In genomic region chr18:26039203-26039602, GRCh38 we compare ENCODE assay signal across 19 cellular contexts. TPM values are rescaled to one million over a fixed set of nuclear protein-coding genes. Genes with fewer than 3 reads are reported as not detected.
A peak's percentile ranks its signal among the peaks of the same experiment; 100 is the strongest.
DNase-seq lines count a peak whose midpoint lies in the region; ATAC-seq, FAIRE-seq and TF ChIP-seq lines count a peak whose summit lies in the region.
"Had no signal": no experiment of that assay in that cellular context is flagged by ENCODE, and none has a peak within 500 bp of the region (broad histone marks: within the 10 kb centered on the region; RNA-seq: fewer than 3 reads in every experiment).

No MANE protein-coding gene starts in this region.

- H3K4me3 ChIP-seq in SK-N-SH (ENCODE audit: low read depth in 2 of 2, low read length in 1 of 2): no peak overlapping the region
- H3K4me3 ChIP-seq in GM23338: no peak overlapping the region
- H3K4me3 ChIP-seq in effector memory CD4-positive, alpha-beta T cell (ENCODE audit: insufficient read depth, low read depth, low read length, poor library complexity, severe bottlenecking): no peak overlapping the region
- H3K4me3 ChIP-seq: BLaER1 had no signal

- WGBS in SK-N-SH (ENCODE audit: low lambda C conversion rate): 100% methylated on average over 1 of the region's 1 CpG

- H3K9me3 ChIP-seq in SK-N-SH: no peaks in the 10 kb centered on the region
- H3K9me3 ChIP-seq in effector memory CD4-positive, alpha-beta T cell (ENCODE audit: control insufficient read depth, low read length): no peaks in the 10 kb centered on the region
- H3K9me3 ChIP-seq: BLaER1, Caco-2 had no signal

- H3K27me3 ChIP-seq in SK-N-SH (ENCODE audit: insufficient read depth): no peaks in the 10 kb centered on the region
- no peaks in the 10 kb centered on the region for H3K27me3 ChIP-seq in GM23338 (ENCODE audit: insufficient read depth)
- no peaks in the 10 kb centered on the region for H3K27me3 ChIP-seq in effector memory CD4-positive, alpha-beta T cell (replicated peaks; ENCODE audit: control insufficient read depth, insufficient read depth, low read length, poor library complexity, severe bottlenecking)
- H3K27me3 ChIP-seq: BLaER1 had no signal

- H3K9me2 ChIP-seq in SK-N-SH: no peaks in the 10 kb centered on the region
- H3K9me2 ChIP-seq in GM23338 (ENCODE audit: insufficient read depth): no peaks in the 10 kb centered on the region

- no peak for TF ChIP-seq EP300 in SK-N-SH (IDR thresholded peaks at IDR 0.05; ENCODE audit: borderline replicate concordance in 1 of 2, low read depth in 1 of 2, low read length in 1 of 2)

- H3K4me1 Mint-ChIP-seq in GM23338: peaks cover 34% of the 10 kb centered on the region

- FAIRE-seq in colon (lab: Jason Lieb, UNC): peak; percentile 10
- FAIRE-seq: GM12892, H1 had no signal

- H3K4me3 Mint-ChIP-seq in GM23338: no peak overlapping the region
- H3K4me3 Mint-ChIP-seq: B cell; CD4-positive, CD25-positive, alpha-beta regulatory T cell; CD8-positive, alpha-beta T cell had no signal

- H3K27ac ChIP-seq in SK-N-SH (ENCODE audit: low read depth in 2 of 2, low read length in 1 of 2): no peak overlapping the region
- no peak overlapping the region for H3K27ac ChIP-seq in GM23338 (ENCODE audit: low read depth)
- H3K27ac ChIP-seq in effector memory CD4-positive, alpha-beta T cell (ENCODE audit: insufficient read depth, low read length, poor library complexity, severe bottlenecking): no peak overlapping the region
- H3K27ac ChIP-seq: 22Rv1, BLaER1, C4-2B had no signal

- no peak for ATAC-seq in SK-N-SH treated with all-trans-retinoic acid at 6 μM for 48 hours
- no peak; the same call in 2 of the 3 replicates for ATAC-seq in GM23338
- ATAC-seq in HG02884 (IDR thresholded peaks at IDR 0.05; ENCODE audit: unreplicated experiment): no peak
- ATAC-seq: CD8-positive, alpha-beta T cell had no signal

- H3K9me3 Mint-ChIP-seq in GM23338: no peaks in the 10 kb centered on the region
- H3K9me3 Mint-ChIP-seq: CD8-positive, alpha-beta T cell had no signal

- peaks cover 4% of the 10 kb centered on the region for H3F3A ChIP-seq in SK-N-SH (replicated peaks; ENCODE audit: insufficient read depth)
- H3F3A ChIP-seq in GM23338 (replicated peaks; ENCODE audit: low read depth): no peaks in the 10 kb centered on the region

- H3K9ac ChIP-seq in SK-N-SH: no peak overlapping the region
- H3K9ac ChIP-seq: BLaER1 had no signal

- CTCF ChIA-PET in SK-N-SH (lab: Yijun Ruan, JAX): interaction anchor here (2.1 kb wide), 1 partner anchor 37 kb away, joined by 4 read pairs; no protein-coding TSS in a partner anchor

- TF ChIP-seq CTCF in SK-N-SH (IDR thresholded peaks at IDR 0.05) (no peak), GM23338 (conservative IDR thresholded peaks at IDR 0.05; ENCODE audit: low read depth in 2 of 2) (no peak)

- H3K4me1 ChIP-seq in SK-N-SH (ENCODE audit: control insufficient read depth in 1 of 2, insufficient read depth in 2 of 2, low read depth in 1 of 2, low read length in 1 of 2) (no peaks in the 10 kb centered on the region; a peak in 1 of 4 replicates), GM23338 (ENCODE audit: insufficient read depth) (peaks cover 23% of the 10 kb centered on the region)
- H3K4me1 ChIP-seq in effector memory CD4-positive, alpha-beta T cell (ENCODE audit: control insufficient read depth, insufficient read depth, low read length, poor library complexity, severe bottlenecking): no peaks in the 10 kb centered on the region
- H3K4me1 ChIP-seq: BLaER1, Caco-2 had no signal

- peaks cover 55 to 67% of the 10 kb centered on the region in 2 experiments for H3K36me3 ChIP-seq in SK-N-SH (replicated peaks in 1 of 2; ENCODE audit: control insufficient read depth in 1 of 2, insufficient read depth in 2 of 2, low read length in 1 of 2)
- H3K36me3 ChIP-seq in GM23338 (ENCODE audit: insufficient read depth): no peaks in the 10 kb centered on the region; the same call in 1 of the 2 replicates
- H3K36me3 ChIP-seq in effector memory CD4-positive, alpha-beta T cell (ENCODE audit: control insufficient read depth, insufficient read depth, low read length): peaks cover 26% of the 10 kb centered on the region

- POLR2A ChIA-PET in SK-N-SH (lab: Yijun Ruan, JAX): no interaction called here

- DNase-seq in SK-N-SH (no peak), GM23338 (ENCODE audit: low spot score) (no peak)
- DNase-seq in effector memory CD4-positive, alpha-beta T cell: no peak
- DNase-seq: Caco-2; CD4-positive, CD25-positive, alpha-beta regulatory T cell; CD8-positive, alpha-beta T cell; DMS153; DND-41; H7; HCEC 1CT had no signal

- H4K20me1 ChIP-seq in SK-N-SH (ENCODE audit: insufficient read depth) (0 out of 2 replicates have a peak, but pooled peaks cover 6% of the 10 kb centered on the region), GM23338 (replicated peaks; ENCODE audit: insufficient read depth) (no peaks in the 10 kb centered on the region; the same call in 1 of the 2 replicates)
- H4K20me1 ChIP-seq: BLaER1 had no signal

- H3K27ac Mint-ChIP-seq in GM23338: no peak overlapping the region
- H3K27ac Mint-ChIP-seq: B cell had no signal

- H3K27me3 Mint-ChIP-seq in GM23338 (ENCODE audit: insufficient read depth, low read depth, poor library complexity): no peaks in the 10 kb centered on the region
- H3K27me3 Mint-ChIP-seq: B cell; CD4-positive, CD25-positive, alpha-beta regulatory T cell had no signal

- no peak for TF ChIP-seq RAD21 in SK-N-SH (IDR thresholded peaks at IDR 0.05; ENCODE audit: low read length)

- H3K36me3 Mint-ChIP-seq in GM23338 (ENCODE audit: low read depth): peaks cover 15% of the 10 kb centered on the region; the same call in 2 of the 3 replicates

- H3K4me2 ChIP-seq in SK-N-SH (no peak overlapping the region), GM23338 (no peak overlapping the region)
- H3K4me2 ChIP-seq: BLaER1 had no signal

- H3K79me2 ChIP-seq in SK-N-SH (ENCODE audit: insufficient read depth) (peaks cover 58% of the 10 kb centered on the region), GM23338 (replicated peaks; ENCODE audit: insufficient read depth) (peaks cover 1% of the 10 kb centered on the region; the same call in 1 of the 2 replicates)

- H2AFZ ChIP-seq in SK-N-SH (ENCODE audit: low read depth) (no peak overlapping the region), GM23338 (no peak overlapping the region)

TF ChIP-seq in SK-N-SH treated with all-trans-retinoic acid at 6 μM for 48 hours, 23 proteins besides CTCF, POLR2A, EP300 and RAD21 (continues in another document):
- TF ChIP-seq TOX (CRISPR knock-in tag; IDR thresholded peaks at IDR 0.05; ENCODE audit: borderline replicate concordance) (no peak), BACH2 (CRISPR knock-in tag; IDR thresholded peaks at IDR 0.05; ENCODE audit: borderline replicate concordance) (no peak), GLIS3 (CRISPR knock-in tag; IDR thresholded peaks at IDR 0.05) (no peak), RARB (CRISPR knock-in tag; IDR thresholded peaks at IDR 0.05) (no peak), TCF4 (CRISPR knock-in tag; IDR thresholded peaks at IDR 0.05; ENCODE audit: borderline replicate concordance) (no peak), ZC3H10 (CRISPR knock-in tag; IDR thresholded peaks at IDR 0.05) (no peak), ESRRG (CRISPR knock-in tag; IDR thresholded peaks at IDR 0.05) (no peak), ZNF8 (CRISPR knock-in tag; IDR thresholded peaks at IDR 0.05) (no peak), PATZ1 (CRISPR knock-in tag; IDR thresholded peaks at IDR 0.05; ENCODE audit: borderline replicate concordance) (no peak)

TF ChIP-seq in GM23338, 12 proteins besides CTCF, POLR2A, EP300 and RAD21:
- TF ChIP-seq, protein P1, sequence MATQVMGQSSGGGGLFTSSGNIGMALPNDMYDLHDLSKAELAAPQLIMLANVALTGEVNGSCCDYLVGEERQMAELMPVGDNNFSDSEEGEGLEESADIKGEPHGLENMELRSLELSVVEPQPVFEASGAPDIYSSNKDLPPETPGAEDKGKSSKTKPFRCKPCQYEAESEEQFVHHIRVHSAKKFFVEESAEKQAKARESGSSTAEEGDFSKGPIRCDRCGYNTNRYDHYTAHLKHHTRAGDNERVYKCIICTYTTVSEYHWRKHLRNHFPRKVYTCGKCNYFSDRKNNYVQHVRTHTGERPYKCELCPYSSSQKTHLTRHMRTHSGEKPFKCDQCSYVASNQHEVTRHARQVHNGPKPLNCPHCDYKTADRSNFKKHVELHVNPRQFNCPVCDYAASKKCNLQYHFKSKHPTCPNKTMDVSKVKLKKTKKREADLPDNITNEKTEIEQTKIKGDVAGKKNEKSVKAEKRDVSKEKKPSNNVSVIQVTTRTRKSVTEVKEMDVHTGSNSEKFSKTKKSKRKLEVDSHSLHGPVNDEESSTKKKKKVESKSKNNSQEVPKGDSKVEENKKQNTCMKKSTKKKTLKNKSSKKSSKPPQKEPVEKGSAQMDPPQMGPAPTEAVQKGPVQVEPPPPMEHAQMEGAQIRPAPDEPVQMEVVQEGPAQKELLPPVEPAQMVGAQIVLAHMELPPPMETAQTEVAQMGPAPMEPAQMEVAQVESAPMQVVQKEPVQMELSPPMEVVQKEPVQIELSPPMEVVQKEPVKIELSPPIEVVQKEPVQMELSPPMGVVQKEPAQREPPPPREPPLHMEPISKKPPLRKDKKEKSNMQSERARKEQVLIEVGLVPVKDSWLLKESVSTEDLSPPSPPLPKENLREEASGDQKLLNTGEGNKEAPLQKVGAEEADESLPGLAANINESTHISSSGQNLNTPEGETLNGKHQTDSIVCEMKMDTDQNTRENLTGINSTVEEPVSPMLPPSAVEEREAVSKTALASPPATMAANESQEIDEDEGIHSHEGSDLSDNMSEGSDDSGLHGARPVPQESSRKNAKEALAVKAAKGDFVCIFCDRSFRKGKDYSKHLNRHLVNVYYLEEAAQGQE (IDR thresholded peaks at IDR 0.05; ENCODE audit: unreplicated experiment): peak; percentile 63
- no peak for TF ChIP-seq CREB1 (CRISPR knock-in tag; IDR thresholded peaks at IDR 0.05; ENCODE audit: low read depth)

RNA-seq across cellular contexts. Expression of gene SS18, which starts 51.2 kb away (rescaled TPM):
- polyA plus RNA-seq in SK-N-SH (2012; rRNA removed): 98.6 and 177 TPM in 2 replicates
- 63.2 and 80.9 TPM in 2 replicates for polyA plus RNA-seq in SK-N-SH (2012; cell fraction: cytosol; rRNA removed)
- 244 and 496 TPM in 2 replicates for polyA plus RNA-seq in SK-N-SH (2012; cell fraction: nucleus; rRNA removed)
- total RNA-seq in GM23338 (2014; rRNA removed; shearing (Covaris generic)): 139 and 148 TPM in 2 replicates
- polyA plus RNA-seq in GM23338 (2016; fragmentation: Nextera tagmentation; extraction: Ambion mirVana): 33.4 and 41.3 TPM in 2 replicates
